In the genomic region with DNA sequence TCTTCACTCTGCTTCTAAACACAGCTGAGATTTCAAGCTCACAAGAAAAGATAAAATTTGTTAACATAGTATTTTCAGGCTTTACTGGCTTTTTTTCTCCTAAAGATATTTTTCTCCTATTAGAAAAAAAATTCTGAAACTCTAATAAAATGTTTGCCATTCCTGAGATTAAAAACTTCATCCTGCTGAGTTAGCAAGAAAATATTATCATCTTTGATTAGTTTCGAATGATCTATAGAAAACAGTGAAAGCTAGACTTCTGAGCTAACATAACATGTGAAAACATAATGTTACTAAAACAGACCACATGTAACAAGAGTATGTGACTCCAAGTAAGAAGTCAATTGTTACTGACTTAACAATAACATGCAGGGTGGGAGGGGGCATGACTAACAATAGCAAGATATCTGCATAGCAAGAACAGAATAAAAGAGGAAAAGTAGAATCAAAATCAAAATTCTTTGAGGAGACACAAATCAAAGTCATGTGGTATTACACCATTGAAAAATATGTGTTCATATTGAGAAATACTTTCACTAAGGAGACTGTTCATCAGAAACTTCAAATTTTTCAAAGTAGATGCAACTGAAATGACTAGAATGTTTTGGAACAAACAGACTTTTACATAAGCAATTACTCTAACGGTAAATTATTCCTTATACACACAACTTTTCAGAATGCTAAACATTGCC, we compare ENCODE assay signal across 22 cellular contexts. TPM values are rescaled to one million over a fixed set of nuclear protein-coding genes. Genes with fewer than 3 reads are reported as not detected.
DNase-seq lines count a peak whose midpoint lies in the region; ATAC-seq, FAIRE-seq and TF ChIP-seq lines count a peak whose summit lies in the region.
"Had no signal": no experiment of that assay in that cellular context is flagged by ENCODE, and none has a peak within 500 bp of the region (broad histone marks: within the 10 kb centered on the region; RNA-seq: fewer than 3 reads in every experiment).

No MANE protein-coding gene starts in this region.

- POLR2A ChIA-PET in IMR-90 (lab: Charles Lee; ENCODE audit: unreplicated experiment): no interaction called here

- H3K18ac ChIP-seq in IMR-90 (ENCODE audit: low read depth, low read length): no peak overlapping the region

- no peak overlapping the region for H4K91ac ChIP-seq in IMR-90 (ENCODE audit: insufficient read depth, low read depth, low read length)

- WGBS in IMR-90 (ENCODE audit: extremely low coverage in 2 of 2, insufficient read length in 1 of 2), 2 experiments: no CpG with 5 or more reads among the region's 2 CpGs
- 83 to 95% (median 88%) methylated on average over 2 of the region's 2 CpGs for WGBS in small intestine, 3 donors
- WGBS in endodermal cell (ENCODE audit: insufficient coverage in 1 of 2, insufficient read length in 1 of 2), 2 experiments: 89 to 92% methylated on average over 1 to 2 of the region's 2 CpGs

- no peak overlapping the region for H4K5ac ChIP-seq in IMR-90 (ENCODE audit: low read depth, low read length)

- H3K27me3 ChIP-seq in IMR-90 (ENCODE audit: control insufficient read depth, insufficient read depth, low read length) (no peaks in the 10 kb centered on the region), small intestine (ENCODE audit: control insufficient read depth in 2 of 2, insufficient read depth in 2 of 2, low read length in 2 of 2) (no peaks in the 10 kb centered on the region), endodermal cell (ENCODE audit: control insufficient read depth, insufficient read depth, low read length, poor library complexity, severe bottlenecking) (no peaks in the 10 kb centered on the region)
- H3K27me3 ChIP-seq: body of pancreas, foreskin keratinocyte, vagina had no signal

- no peaks in the 10 kb centered on the region for H3K27me3 Mint-ChIP-seq in endodermal cell (ENCODE audit: insufficient read depth)
- H3K27me3 Mint-ChIP-seq: activated CD4-positive, alpha-beta T cell treated with anti-CD3 and anti-CD28 coated beads, Interleukin-2, amount 10 ng/mL, durations not matched to agents 7 days and 5 days; activated naive CD8-positive, alpha-beta T cell treated with anti-CD3 and anti-CD28 coated beads, Interleukin-2, amount 10 ng/mL, durations not matched to agents 7 days and 5 days had no signal

- H3K4me1 Mint-ChIP-seq in endodermal cell: peaks cover 39% of the 10 kb centered on the region

- peak; percentile 33 for ATAC-seq in IMR-90 (ENCODE audit: low read depth)
- ATAC-seq: body of pancreas; foreskin keratinocyte; left ventricle myocardium superior; mucosa of descending colon; stimulated activated effector memory CD8-positive, alpha-beta T cell treated with anti-CD3 and anti-CD28 coated beads, Interleukin-12 subunit alpha, Interleukin-12 subunit beta, amount 100 ng/mL, for 72 hours had no signal

- H3K9me3 Mint-ChIP-seq in endodermal cell: peaks cover 4% of the 10 kb centered on the region
- H3K9me3 Mint-ChIP-seq: activated CD4-positive, alpha-beta T cell treated with anti-CD3 and anti-CD28 coated beads, Interleukin-2, amount 10 ng/mL, durations not matched to agents 7 days and 5 days; activated naive CD8-positive, alpha-beta T cell treated with anti-CD3 and anti-CD28 coated beads, Interleukin-2, amount 10 ng/mL, durations not matched to agents 7 days and 5 days; stimulated activated effector memory CD8-positive, alpha-beta T cell treated with anti-CD3 and anti-CD28 coated beads, Interleukin-12 subunit alpha, Interleukin-12 subunit beta, amount 100 ng/mL, for 72 hours had no signal

- no peak overlapping the region for H3K4me3 Mint-ChIP-seq in endodermal cell
- H3K4me3 Mint-ChIP-seq: activated CD4-positive, alpha-beta T cell treated with anti-CD3 and anti-CD28 coated beads, Interleukin-2, amount 10 ng/mL, durations not matched to agents 7 days and 5 days; activated naive CD8-positive, alpha-beta T cell treated with anti-CD3 and anti-CD28 coated beads, Interleukin-2, amount 10 ng/mL, durations not matched to agents 7 days and 5 days; nephron progenitor cell; stimulated activated effector memory CD8-positive, alpha-beta T cell treated with anti-CD3 and anti-CD28 coated beads, Interleukin-12 subunit alpha, Interleukin-12 subunit beta, amount 100 ng/mL, for 72 hours had no signal

- TF ChIP-seq CTCF in IMR-90 (conservative IDR thresholded peaks at IDR 0.05; ENCODE audit: low read depth, low read length) (no peak), endodermal cell (conservative IDR thresholded peaks at IDR 0.05) (no peak)

- peak; percentile 47 for DNase-seq in GM03348 (ENCODE audit: low spot score)
- peak; percentile 3 for DNase-seq in IMR-90
- DNase-seq in fibroblast of gingiva (ENCODE audit: low read depth): peak; percentile 76
- no peak for DNase-seq in small intestine
- no peak for DNase-seq in endodermal cell
- no peak for DNase-seq in NCI-H1092 (lab: John Stamatoyannopoulos, UW)
- no peak for DNase-seq in KBM-7
- DNase-seq: activated CD4-positive, alpha-beta T cell treated with anti-CD3 and anti-CD28 coated beads, Interleukin-2, amount 10 ng/mL, durations not matched to agents 7 days and 5 days; activated naive CD8-positive, alpha-beta T cell treated with anti-CD3 and anti-CD28 coated beads, Interleukin-2, amount 10 ng/mL, durations not matched to agents 7 days and 5 days; body of pancreas; DMS79; foreskin keratinocyte; left ventricle myocardium superior; mucosa of descending colon; NCI-H1105 treated with DMSO at 0.1 percent for 48 hours; NCI-H446 treated with DMSO at 0.1 percent for 48 hours; nephron progenitor cell; SHP77 treated with DMSO at 0.1 percent for 48 hours; stimulated activated CD4-positive, alpha-beta T cell treated with anti-CD3 and anti-CD28 coated beads, Interleukin-1b, Interleukin-23, amount 100 ng/mL, for 48 hours had no signal

- H3K4me3 ChIP-seq in IMR-90 (ENCODE audit: insufficient read depth, low read depth, low read length): no peak overlapping the region
- no peak overlapping the region for H3K4me3 ChIP-seq in small intestine (ENCODE audit: low read depth in 1 of 2, low read length in 2 of 2)
- no peak overlapping the region for H3K4me3 ChIP-seq in endodermal cell (ENCODE audit: low read length)
- H3K4me3 ChIP-seq: body of pancreas, mucosa of descending colon, vagina had no signal

- no peak overlapping the region for H3K56ac ChIP-seq in IMR-90 (ENCODE audit: extremely low read depth, insufficient read depth, low read length)

- H2BK120ac ChIP-seq in IMR-90 (ENCODE audit: low read depth, low read length): no peak overlapping the region

- no peak overlapping the region for H3K23ac ChIP-seq in IMR-90 (ENCODE audit: low read depth, low read length)

- H3K27ac ChIP-seq in IMR-90 (ENCODE audit: insufficient read depth, low read length) (no peak overlapping the region), small intestine (ENCODE audit: low read depth in 1 of 2, low read length in 1 of 2) (no peak overlapping the region), endodermal cell (ENCODE audit: low read depth, low read length) (no peak overlapping the region)
- H3K27ac ChIP-seq: body of pancreas, foreskin keratinocyte, vagina had no signal

- intact Hi-C loops in IMR-90 (cut with micrococcal nuclease): no loop called here

- in situ Hi-C loops in IMR-90 (cut with MboI; ENCODE audit: low sequenced_read_pairs): no loop called here
- in situ Hi-C loops in KBM-7 (cut with MboI; ENCODE audit: low pct_unique_long_range_greater_than_20kb, low sequenced_read_pairs): no loop called here

- CTCF ChIA-PET in IMR-90 (lab: Yijun Ruan, JAX): no interaction called here

- H3K4ac ChIP-seq in IMR-90 (ENCODE audit: low read depth, low read length): no peak overlapping the region

- H2BK20ac ChIP-seq in IMR-90 (ENCODE audit: low read depth, low read length): no peak overlapping the region

- peaks cover 7 to 19% of the 10 kb centered on the region in 2 experiments for H3K79me1 ChIP-seq in IMR-90 (ENCODE audit: low read depth in 1 of 2, low read length in 2 of 2)

- H3K9ac ChIP-seq in IMR-90 (ENCODE audit: low read depth, low read length) (no peak overlapping the region), endodermal cell (ENCODE audit: extremely low read depth, low read length, poor library complexity, severe bottlenecking) (no peak overlapping the region)

- no peak for TF ChIP-seq POLR2A in IMR-90 (IDR thresholded peaks at IDR 0.05; ENCODE audit: low read depth, low read length)

- H3K9me3 ChIP-seq in IMR-90 (ENCODE audit: control insufficient read depth, insufficient read depth, low read length): no peaks in the 10 kb centered on the region
- H3K9me3 ChIP-seq in small intestine (ENCODE audit: control insufficient read depth, low read depth): no peaks in the 10 kb centered on the region
- H3K9me3 ChIP-seq in endodermal cell (ENCODE audit: control insufficient read depth, low read length): peaks cover 12% of the 10 kb centered on the region
- H3K9me3 ChIP-seq: body of pancreas, mucosa of descending colon, vagina had no signal

- H2BK15ac ChIP-seq in IMR-90 (ENCODE audit: low read depth, low read length): no peak overlapping the region

- no peak overlapping the region for H2AK9ac ChIP-seq in IMR-90 (replicated peaks; ENCODE audit: low read depth, low read length, poor library complexity)

- no peak overlapping the region for H2AK5ac ChIP-seq in IMR-90 (ENCODE audit: low read depth, low read length)

- peaks cover 24% of the 10 kb centered on the region for H3K36me3 Mint-ChIP-seq in endodermal cell (ENCODE audit: low read depth)

- H3K27ac Mint-ChIP-seq in endodermal cell: no peak overlapping the region
- H3K27ac Mint-ChIP-seq: activated CD4-positive, alpha-beta T cell treated with anti-CD3 and anti-CD28 coated beads, Interleukin-2, amount 10 ng/mL, durations not matched to agents 7 days and 5 days; activated naive CD8-positive, alpha-beta T cell treated with anti-CD3 and anti-CD28 coated beads, Interleukin-2, amount 10 ng/mL, durations not matched to agents 7 days and 5 days; stimulated activated effector memory CD8-positive, alpha-beta T cell treated with anti-CD3 and anti-CD28 coated beads, Interleukin-12 subunit alpha, Interleukin-12 subunit beta, amount 100 ng/mL, for 72 hours had no signal

- no peak overlapping the region for H2AFZ ChIP-seq in IMR-90 (replicated peaks; ENCODE audit: low read length, poor library complexity)

- peak overlapping the region; percentile 8 for H2BK5ac ChIP-seq in IMR-90 (ENCODE audit: low read depth, low read length, poor library complexity, severe bottlenecking)

- no peak overlapping the region for H3K14ac ChIP-seq in IMR-90 (replicated peaks; ENCODE audit: low read depth, low read length)

- peak; percentile 41 for FAIRE-seq in small intestine (lab: Jason Lieb, UNC)
- FAIRE-seq: GM12892 had no signal

- H4K8ac ChIP-seq in IMR-90 (ENCODE audit: low read depth in 2 of 2, low read length in 2 of 2): no peak overlapping the region

- no peaks in the 10 kb centered on the region for H4K20me1 ChIP-seq in IMR-90 (ENCODE audit: insufficient read depth, low read length)

- H3K4me1 ChIP-seq in IMR-90 (ENCODE audit: control insufficient read depth, insufficient read depth, low read length) (peaks cover 2% of the 10 kb centered on the region; the same call in 1 of the 2 replicates), small intestine (ENCODE audit: control insufficient read depth in 2 of 2, insufficient read depth in 1 of 2, low read depth in 1 of 2, low read length in 1 of 2) (no peaks in the 10 kb centered on the region), endodermal cell (ENCODE audit: control insufficient read depth, insufficient read depth, low read length) (peaks cover 12% of the 10 kb centered on the region)
- H3K4me1 ChIP-seq: body of pancreas, vagina had no signal

- no peak overlapping the region for H3K4me2 ChIP-seq in IMR-90 (ENCODE audit: low read depth, low read length)

- BruUV-seq in IMR-90 (replicated peaks; lab: Mats Ljungman, UMichigan): no TSS peak

- TF ChIP-seq RAD21 in IMR-90 (IDR thresholded peaks at IDR 0.05; ENCODE audit: low read length): no peak

- H3K36me3 ChIP-seq in IMR-90 (ENCODE audit: control insufficient read depth, insufficient read depth, low read length) (no peaks in the 10 kb centered on the region), small intestine (ENCODE audit: control insufficient read depth in 2 of 2, insufficient read depth in 2 of 2, low read length in 2 of 2) (no peaks in the 10 kb centered on the region), endodermal cell (ENCODE audit: control insufficient read depth, insufficient read depth, low read length) (peaks cover 16% of the 10 kb centered on the region)

- H3K9me1 ChIP-seq in IMR-90 (ENCODE audit: insufficient read depth, low read length): no peaks in the 10 kb centered on the region

- dilution Hi-C loops in IMR-90 (cut with HindIII; ENCODE audit: low sequenced_read_pairs, unreplicated experiment): no loop called here

RNA-seq across cellular contexts. Expression of gene TBCK, which starts 14.5 kb away (rescaled TPM):
- total RNA-seq in IMR-90 (2012; rRNA removed) (29.9 and 30.3 TPM in 2 replicates), endodermal cell (10 to 100 TPM; 48.3 to 52.9 TPM)
- polyA plus RNA-seq in IMR-90 (2012; rRNA removed) (10.2 and 10.7 TPM in 2 replicates), small intestine (10 to 100 TPM in 1 of 3 donors, 1 to 10 TPM in 2; 5.1 to 10.1 (median 8.5) TPM)
- polyA plus RNA-seq in IMR-90 (2012; cell fraction: cytosol; rRNA removed): 3.5 and 11.9 TPM in 2 replicates
- polyA plus RNA-seq in IMR-90 (2012; cell fraction: nucleus; rRNA removed; ENCODE audit: low replicate concordance): 5.6 and 37.5 TPM in 2 replicates
- 30.0 TPM for polyA plus RNA-seq in endodermal cell (2013, experiment 1 of 2)
- 28.4 TPM for polyA plus RNA-seq in endodermal cell (2013, experiment 2 of 2)

RNA-seq across cellular contexts. Expression of gene AIMP1, which starts 14.8 kb away (rescaled TPM):
- total RNA-seq in IMR-90 (2012; rRNA removed) (11.8 and 27.5 TPM in 2 replicates), endodermal cell (10 to 100 TPM; 46.0 to 58.9 TPM)
- polyA plus RNA-seq in IMR-90 (2012; rRNA removed) (18.2 and 21.4 TPM in 2 replicates), small intestine (10 to 100 TPM; 34.4 to 38.9 (median 35.9) TPM)
- 1.2 and 1.8 TPM in 2 replicates for polyA plus RNA-seq in IMR-90 (2012; cell fraction: cytosol; rRNA removed)
- polyA plus RNA-seq in IMR-90 (2012; cell fraction: nucleus; rRNA removed; ENCODE audit: low replicate concordance): 0.78 and 10.8 TPM in 2 replicates
- polyA plus RNA-seq in endodermal cell (2013, experiment 1 of 2): 44.3 TPM
- 46.6 TPM for polyA plus RNA-seq in endodermal cell (2013, experiment 2 of 2)

Comparison
In these comparisons a context has a peak if more than half of its experiments do, and no peak if none do; other contexts are left out.
1. DNase-seq: peak in GM03348 (single experiment), IMR-90 (single experiment) and fibroblast of gingiva (single experiment); none in small intestine (single experiment), endodermal cell (single experiment), NCI-H1092 (single experiment) and KBM-7 (single experiment).